Comparison of ENCODE assay signal across 10 cellular contexts in the genomic region with DNA sequence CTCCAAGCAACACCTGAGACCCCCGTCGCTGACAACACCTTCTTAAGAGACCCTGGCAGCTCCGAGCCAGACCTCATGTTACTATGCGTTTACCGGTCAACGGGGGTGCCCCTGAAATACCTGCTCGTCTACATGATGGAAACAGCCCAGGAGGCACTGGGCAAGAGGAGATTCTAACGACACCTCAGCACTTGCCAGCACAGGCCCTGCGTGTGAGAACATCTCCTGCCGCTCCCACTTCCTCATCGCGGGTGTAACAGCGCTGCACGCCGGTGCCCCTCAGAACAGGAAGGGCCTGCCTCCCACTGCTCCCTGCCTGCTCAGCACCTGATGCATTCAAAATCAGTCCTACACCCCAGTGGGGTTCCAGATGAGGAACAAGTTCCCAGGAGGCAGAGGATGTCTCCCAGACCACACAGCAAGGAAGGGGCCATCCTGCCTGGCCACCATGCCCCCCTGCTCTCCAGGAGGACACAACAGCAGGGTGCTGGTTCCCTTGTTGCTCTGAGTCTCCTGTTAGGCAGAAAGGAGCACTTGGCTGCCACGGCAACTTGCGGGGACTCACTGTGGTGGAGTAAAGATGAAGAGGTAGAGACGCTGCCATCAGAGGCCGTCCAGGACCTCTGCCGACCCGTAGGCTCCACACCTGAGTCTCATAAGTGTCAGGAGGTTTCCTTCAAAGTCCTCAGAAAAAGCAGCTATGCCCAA. TPM values are rescaled to one million over a fixed set of nuclear protein-coding genes. Genes with fewer than 3 reads are reported as not detected.
DNase-seq lines count a peak whose midpoint lies in the region; ATAC-seq and TF ChIP-seq lines count a peak whose summit lies in the region.
"Had no signal": no experiment of that assay in that cellular context is flagged by ENCODE, and none has a peak within 500 bp of the region (broad histone marks: within the 10 kb centered on the region; RNA-seq: fewer than 3 reads in every experiment).

No MANE protein-coding gene starts in this region.

- H3K4me3 ChIP-seq in HEK293 (ENCODE audit: low read depth, low read length): no peak overlapping the region
- peak overlapping the region in 5 of 7 experiments; percentile 2 to 99 (median 94) for H3K4me3 ChIP-seq in skin epidermis

- H3K36me3 ChIP-seq in HEK293 (ENCODE audit: control insufficient read depth in 2 of 2, insufficient read depth in 1 of 2, low read length in 2 of 2): peaks cover 0 to 44% of the 10 kb centered on the region in 2 experiments; a peak in 1 of 3 replicates

- no peaks in the 10 kb centered on the region for H3K4me1 ChIP-seq in HEK293 (ENCODE audit: control insufficient read depth, insufficient read depth, low read length)
- peaks cover 22% of the 10 kb centered on the region for H3K4me1 ChIP-seq in foreskin keratinocyte

- POLR2A ChIA-PET in HEK293 (lab: Yijun Ruan, JAX): no interaction called here

- H3K27me3 ChIP-seq in foreskin keratinocyte: no peaks in the 10 kb centered on the region

- DNase-seq in SIG-M5 treated with dmso at 0.1 percent for 504 hours (lab: John Stamatoyannopoulos, UW; ENCODE audit: unreplicated experiment) (peak; percentile 42), foreskin keratinocyte (peak; percentile 50 to 78), NCI-H2171 treated with DMSO at 0.1 percent for 48 hours (lab: John Stamatoyannopoulos, UW) (no peak)
- no peak for DNase-seq in activated effector memory CD4-positive, alpha-beta T cell treated with anti-CD3 and anti-CD28 coated beads, Interleukin-2, amount 50 U/mL, for 16 hours
- DNase-seq: nucleus accumbens; PC-9; stimulated activated naive CD4-positive, alpha-beta T cell treated with Interleukin-2 at 50 U/mL for 16 hours had no signal

- TF ChIP-seq CTCF in HEK293 (tag by site-specific recombination; IDR thresholded peaks at IDR 0.05) (no peak), foreskin keratinocyte (conservative IDR thresholded peaks at IDR 0.05) (peak; percentile 25)

- CTCF ChIA-PET in HEK293 (lab: Yijun Ruan, JAX): no interaction called here

- H3K9me3 ChIP-seq in HEK293 (ENCODE audit: control insufficient read depth, insufficient read depth, low read depth, low read length): no peaks in the 10 kb centered on the region

- no peak overlapping the region for H3K27ac ChIP-seq in HEK293 (ENCODE audit: extremely low read depth, low read depth, low read length)
- H3K27ac ChIP-seq in foreskin keratinocyte: peak overlapping the region; percentile 35
- H3K27ac ChIP-seq in skin epidermis: peak overlapping the region in 20 of 21 experiments; percentile 16 to 98 (median 94)
- H3K27ac ChIP-seq: PC-9 had no signal

- ATAC-seq in foreskin keratinocyte (peak; percentile 32), HG03025 (IDR thresholded peaks at IDR 0.05; ENCODE audit: low FRiP score, unreplicated experiment) (no peak)

TF ChIP-seq in HEK293, 187 proteins besides CTCF, POLR2A, EP300 and RAD21:
- peak; percentile 22; the same call in 1 of the 2 replicates for TF ChIP-seq ZIC2 (tag by site-specific recombination; IDR thresholded peaks at IDR 0.05)
- no peak for TF ChIP-seq ZXDB (tag by site-specific recombination; IDR thresholded peaks at IDR 0.05)

RNA-seq across cellular contexts. Expression of gene TOLLIP, which starts 2.1 kb away (rescaled TPM):
- total RNA-seq in foreskin keratinocyte: 34.2 and 37.3 TPM in 2 replicates
- polyA plus RNA-seq in foreskin keratinocyte: 44.5 and 52.5 TPM in 2 replicates

Comparison
In these comparisons a context has a peak if more than half of its experiments do, and no peak if none do; other contexts are left out.
1. DNase-seq: peak in SIG-M5 treated with dmso at 0.1 percent for 504 hours (single experiment) and foreskin keratinocyte (2 of 2); none in activated effector memory CD4-positive, alpha-beta T cell treated with anti-CD3 and anti-CD28 coated beads, Interleukin-2, amount 50 U/mL, for 16 hours (single experiment) and NCI-H2171 treated with DMSO at 0.1 percent for 48 hours (single experiment).